ENCODE assay signal across 1 cellular context in the genomic region with DNA sequence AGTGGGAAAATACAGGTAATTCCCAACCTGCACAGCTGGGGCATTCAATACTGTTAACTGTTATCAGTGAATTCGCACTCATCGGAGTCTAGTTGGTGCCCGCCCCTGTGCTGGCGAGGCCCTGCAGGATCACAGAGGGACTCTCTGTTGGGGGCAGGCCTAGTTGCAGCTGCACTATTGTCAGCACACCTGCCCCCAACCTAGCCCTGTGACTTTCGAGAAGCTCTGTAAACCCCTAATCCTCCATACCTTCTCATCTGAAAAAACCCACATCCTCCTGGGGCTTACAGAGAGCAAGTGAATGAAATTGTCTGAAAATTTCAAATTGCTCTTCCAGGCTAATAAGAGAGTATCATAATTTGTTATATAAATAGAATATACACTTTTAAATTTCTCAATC.
TF ChIP-seq lines count a peak whose summit lies in the region.

No MANE protein-coding gene starts in this region.

TF ChIP-seq in GM12878, 131 proteins besides CTCF, POLR2A, EP300 and RAD21 (continued from another document and continues in another):
- TF ChIP-seq, protein P1, sequence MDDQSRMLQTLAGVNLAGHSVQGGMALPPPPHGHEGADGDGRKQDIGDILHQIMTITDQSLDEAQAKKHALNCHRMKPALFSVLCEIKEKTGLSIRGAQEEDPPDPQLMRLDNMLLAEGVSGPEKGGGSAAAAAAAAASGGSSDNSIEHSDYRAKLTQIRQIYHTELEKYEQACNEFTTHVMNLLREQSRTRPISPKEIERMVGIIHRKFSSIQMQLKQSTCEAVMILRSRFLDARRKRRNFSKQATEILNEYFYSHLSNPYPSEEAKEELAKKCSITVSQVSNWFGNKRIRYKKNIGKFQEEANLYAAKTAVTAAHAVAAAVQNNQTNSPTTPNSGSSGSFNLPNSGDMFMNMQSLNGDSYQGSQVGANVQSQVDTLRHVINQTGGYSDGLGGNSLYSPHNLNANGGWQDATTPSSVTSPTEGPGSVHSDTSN (IDR thresholded peaks at IDR 0.05; ENCODE audit: insufficient replicate concordance, low read depth, low read length) = no peak
- TF ChIP-seq SP1 (IDR thresholded peaks at IDR 0.05; ENCODE audit: low read depth, low read length) (no peak), BRCA1 (IDR thresholded peaks at IDR 0.05; ENCODE audit: low read depth, low read length) (no peak), SREBF2 (IDR thresholded peaks at IDR 0.05; ENCODE audit: low read length) (no peak), DPF2 (IDR thresholded peaks at IDR 0.05) (peak; percentile 44; the same call in 1 of the 2 replicates), TARDBP (IDR thresholded peaks at IDR 0.05; ENCODE audit: borderline replicate concordance) (no peak), ATF7 (IDR thresholded peaks at IDR 0.05; ENCODE audit: low read depth) (no peak), STAT3 (IDR thresholded peaks at IDR 0.05; ENCODE audit: low read depth, low read length) (no peak), ZZZ3 (IDR thresholded peaks at IDR 0.05; ENCODE audit: control insufficient read depth, insufficient read length, low read depth) (no peak), ZNF384 (IDR thresholded peaks at IDR 0.05; ENCODE audit: borderline replicate concordance, low read depth, low read length) (no peak), RELA (IDR thresholded peaks at IDR 0.05; ENCODE audit: borderline replicate concordance, partially characterized antibody) (no peak), CBX3 (IDR thresholded peaks at IDR 0.05; ENCODE audit: borderline replicate concordance, low read depth) (no peak), MEF2A (IDR thresholded peaks at IDR 0.05; ENCODE audit: insufficient read depth, low read depth, low read length) (0 out of 2 replicates have a peak, but pooled peaks have one; percentile 40), POLR2AphosphoS5 (IDR thresholded peaks at IDR 0.05; ENCODE audit: low read length) (no peak), ASH2L (IDR thresholded peaks at IDR 0.05; ENCODE audit: borderline replicate concordance, low read depth) (no peak), POLR2AphosphoS2 (IDR thresholded peaks at IDR 0.05; ENCODE audit: low read depth, low read length) (no peak), SRF (IDR thresholded peaks at IDR 0.05; ENCODE audit: low read depth in 2 of 2, low read length in 2 of 2) (0 out of 4 replicates have a peak, but pooled peaks of 1 of the 2 experiments have one; percentile 17), SMARCA5 (IDR thresholded peaks at IDR 0.05) (no peak), IRF4 (IDR thresholded peaks at IDR 0.05; ENCODE audit: low read depth, low read length) (no peak), RBBP5 (conservative IDR thresholded peaks at IDR 0.05) (no peak), CHD2 (IDR thresholded peaks at IDR 0.05; ENCODE audit: borderline replicate concordance, low read depth, low read length) (peak; percentile 81)
- TF ChIP-seq, protein P2, sequence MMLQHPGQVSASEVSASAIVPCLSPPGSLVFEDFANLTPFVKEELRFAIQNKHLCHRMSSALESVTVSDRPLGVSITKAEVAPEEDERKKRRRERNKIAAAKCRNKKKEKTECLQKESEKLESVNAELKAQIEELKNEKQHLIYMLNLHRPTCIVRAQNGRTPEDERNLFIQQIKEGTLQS (IDR thresholded peaks at IDR 0.05; ENCODE audit: borderline replicate concordance, extremely low read depth, low read depth, low read length) = no peak
- TF ChIP-seq, protein P3, sequence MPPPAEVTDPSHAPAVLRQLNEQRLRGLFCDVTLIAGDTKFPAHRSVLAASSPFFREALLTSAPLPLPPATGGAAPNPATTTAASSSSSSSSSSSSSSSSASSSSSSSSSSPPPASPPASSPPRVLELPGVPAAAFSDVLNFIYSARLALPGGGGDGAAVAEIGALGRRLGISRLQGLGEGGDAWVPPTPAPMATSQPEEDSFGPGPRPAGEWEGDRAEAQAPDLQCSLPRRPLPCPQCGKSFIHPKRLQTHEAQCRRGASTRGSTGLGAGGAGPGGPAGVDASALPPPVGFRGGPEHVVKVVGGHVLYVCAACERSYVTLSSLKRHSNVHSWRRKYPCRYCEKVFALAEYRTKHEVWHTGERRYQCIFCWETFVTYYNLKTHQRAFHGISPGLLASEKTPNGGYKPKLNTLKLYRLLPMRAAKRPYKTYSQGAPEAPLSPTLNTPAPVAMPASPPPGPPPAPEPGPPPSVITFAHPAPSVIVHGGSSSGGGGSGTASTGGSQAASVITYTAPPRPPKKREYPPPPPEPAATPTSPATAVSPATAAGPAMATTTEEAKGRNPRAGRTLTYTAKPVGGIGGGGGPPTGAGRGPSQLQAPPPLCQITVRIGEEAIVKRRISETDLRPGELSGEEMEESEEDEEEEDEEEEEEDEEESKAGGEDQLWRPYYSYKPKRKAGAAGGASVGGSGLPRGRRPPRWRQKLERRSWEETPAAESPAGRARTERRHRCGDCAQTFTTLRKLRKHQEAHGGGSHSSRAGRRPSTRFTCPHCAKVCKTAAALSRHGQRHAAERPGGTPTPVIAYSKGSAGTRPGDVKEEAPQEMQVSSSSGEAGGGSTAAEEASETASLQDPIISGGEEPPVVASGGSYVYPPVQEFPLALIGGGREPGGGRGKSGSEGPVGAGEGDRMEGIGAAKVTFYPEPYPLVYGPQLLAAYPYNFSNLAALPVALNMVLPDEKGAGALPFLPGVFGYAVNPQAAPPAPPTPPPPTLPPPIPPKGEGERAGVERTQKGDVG (CRISPR knock-in tag; IDR thresholded peaks at IDR 0.05) = no peak
- TF ChIP-seq, protein P4, sequence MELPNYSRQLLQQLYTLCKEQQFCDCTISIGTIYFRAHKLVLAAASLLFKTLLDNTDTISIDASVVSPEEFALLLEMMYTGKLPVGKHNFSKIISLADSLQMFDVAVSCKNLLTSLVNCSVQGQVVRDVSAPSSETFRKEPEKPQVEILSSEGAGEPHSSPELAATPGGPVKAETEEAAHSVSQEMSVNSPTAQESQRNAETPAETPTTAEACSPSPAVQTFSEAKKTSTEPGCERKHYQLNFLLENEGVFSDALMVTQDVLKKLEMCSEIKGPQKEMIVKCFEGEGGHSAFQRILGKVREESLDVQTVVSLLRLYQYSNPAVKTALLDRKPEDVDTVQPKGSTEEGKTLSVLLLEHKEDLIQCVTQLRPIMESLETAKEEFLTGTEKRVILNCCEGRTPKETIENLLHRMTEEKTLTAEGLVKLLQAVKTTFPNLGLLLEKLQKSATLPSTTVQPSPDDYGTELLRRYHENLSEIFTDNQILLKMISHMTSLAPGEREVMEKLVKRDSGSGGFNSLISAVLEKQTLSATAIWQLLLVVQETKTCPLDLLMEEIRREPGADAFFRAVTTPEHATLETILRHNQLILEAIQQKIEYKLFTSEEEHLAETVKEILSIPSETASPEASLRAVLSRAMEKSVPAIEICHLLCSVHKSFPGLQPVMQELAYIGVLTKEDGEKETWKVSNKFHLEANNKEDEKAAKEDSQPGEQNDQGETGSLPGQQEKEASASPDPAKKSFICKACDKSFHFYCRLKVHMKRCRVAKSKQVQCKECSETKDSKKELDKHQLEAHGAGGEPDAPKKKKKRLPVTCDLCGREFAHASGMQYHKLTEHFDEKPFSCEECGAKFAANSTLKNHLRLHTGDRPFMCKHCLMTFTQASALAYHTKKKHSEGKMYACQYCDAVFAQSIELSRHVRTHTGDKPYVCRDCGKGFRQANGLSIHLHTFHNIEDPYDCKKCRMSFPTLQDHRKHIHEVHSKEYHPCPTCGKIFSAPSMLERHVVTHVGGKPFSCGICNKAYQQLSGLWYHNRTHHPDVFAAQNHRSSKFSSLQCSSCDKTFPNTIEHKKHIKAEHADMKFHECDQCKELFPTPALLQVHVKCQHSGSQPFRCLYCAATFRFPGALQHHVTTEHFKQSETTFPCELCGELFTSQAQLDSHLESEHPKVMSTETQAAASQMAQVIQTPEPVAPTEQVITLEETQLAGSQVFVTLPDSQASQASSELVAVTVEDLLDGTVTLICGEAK (IDR thresholded peaks at IDR 0.05; ENCODE audit: borderline replicate concordance) = no peak
- TF ChIP-seq, protein P5, sequence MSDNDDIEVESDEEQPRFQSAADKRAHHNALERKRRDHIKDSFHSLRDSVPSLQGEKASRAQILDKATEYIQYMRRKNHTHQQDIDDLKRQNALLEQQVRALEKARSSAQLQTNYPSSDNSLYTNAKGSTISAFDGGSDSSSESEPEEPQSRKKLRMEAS (IDR thresholded peaks at IDR 0.05; ENCODE audit: low read depth, low read length) = no peak
- TF ChIP-seq, protein P6, sequence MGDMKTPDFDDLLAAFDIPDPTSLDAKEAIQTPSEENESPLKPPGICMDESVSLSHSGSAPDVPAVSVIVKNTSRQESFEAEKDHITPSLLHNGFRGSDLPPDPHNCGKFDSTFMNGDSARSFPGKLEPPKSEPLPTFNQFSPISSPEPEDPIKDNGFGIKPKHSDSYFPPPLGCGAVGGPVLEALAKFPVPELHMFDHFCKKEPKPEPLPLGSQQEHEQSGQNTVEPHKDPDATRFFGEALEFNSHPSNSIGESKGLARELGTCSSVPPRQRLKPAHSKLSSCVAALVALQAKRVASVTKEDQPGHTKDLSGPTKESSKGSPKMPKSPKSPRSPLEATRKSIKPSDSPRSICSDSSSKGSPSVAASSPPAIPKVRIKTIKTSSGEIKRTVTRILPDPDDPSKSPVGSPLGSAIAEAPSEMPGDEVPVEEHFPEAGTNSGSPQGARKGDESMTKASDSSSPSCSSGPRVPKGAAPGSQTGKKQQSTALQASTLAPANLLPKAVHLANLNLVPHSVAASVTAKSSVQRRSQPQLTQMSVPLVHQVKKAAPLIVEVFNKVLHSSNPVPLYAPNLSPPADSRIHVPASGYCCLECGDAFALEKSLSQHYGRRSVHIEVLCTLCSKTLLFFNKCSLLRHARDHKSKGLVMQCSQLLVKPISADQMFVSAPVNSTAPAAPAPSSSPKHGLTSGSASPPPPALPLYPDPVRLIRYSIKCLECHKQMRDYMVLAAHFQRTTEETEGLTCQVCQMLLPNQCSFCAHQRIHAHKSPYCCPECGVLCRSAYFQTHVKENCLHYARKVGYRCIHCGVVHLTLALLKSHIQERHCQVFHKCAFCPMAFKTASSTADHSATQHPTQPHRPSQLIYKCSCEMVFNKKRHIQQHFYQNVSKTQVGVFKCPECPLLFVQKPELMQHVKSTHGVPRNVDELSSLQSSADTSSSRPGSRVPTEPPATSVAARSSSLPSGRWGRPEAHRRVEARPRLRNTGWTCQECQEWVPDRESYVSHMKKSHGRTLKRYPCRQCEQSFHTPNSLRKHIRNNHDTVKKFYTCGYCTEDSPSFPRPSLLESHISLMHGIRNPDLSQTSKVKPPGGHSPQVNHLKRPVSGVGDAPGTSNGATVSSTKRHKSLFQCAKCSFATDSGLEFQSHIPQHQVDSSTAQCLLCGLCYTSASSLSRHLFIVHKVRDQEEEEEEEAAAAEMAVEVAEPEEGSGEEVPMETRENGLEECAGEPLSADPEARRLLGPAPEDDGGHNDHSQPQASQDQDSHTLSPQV (IDR thresholded peaks at IDR 0.05) = no peak
- TF ChIP-seq, protein P7, sequence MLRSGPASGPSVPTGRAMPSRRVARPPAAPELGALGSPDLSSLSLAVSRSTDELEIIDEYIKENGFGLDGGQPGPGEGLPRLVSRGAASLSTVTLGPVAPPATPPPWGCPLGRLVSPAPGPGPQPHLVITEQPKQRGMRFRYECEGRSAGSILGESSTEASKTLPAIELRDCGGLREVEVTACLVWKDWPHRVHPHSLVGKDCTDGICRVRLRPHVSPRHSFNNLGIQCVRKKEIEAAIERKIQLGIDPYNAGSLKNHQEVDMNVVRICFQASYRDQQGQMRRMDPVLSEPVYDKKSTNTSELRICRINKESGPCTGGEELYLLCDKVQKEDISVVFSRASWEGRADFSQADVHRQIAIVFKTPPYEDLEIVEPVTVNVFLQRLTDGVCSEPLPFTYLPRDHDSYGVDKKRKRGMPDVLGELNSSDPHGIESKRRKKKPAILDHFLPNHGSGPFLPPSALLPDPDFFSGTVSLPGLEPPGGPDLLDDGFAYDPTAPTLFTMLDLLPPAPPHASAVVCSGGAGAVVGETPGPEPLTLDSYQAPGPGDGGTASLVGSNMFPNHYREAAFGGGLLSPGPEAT (IDR thresholded peaks at IDR 0.05; ENCODE audit: low read depth) = peak; percentile 63; the same call in 1 of the 2 replicates
- TF ChIP-seq, protein P8, sequence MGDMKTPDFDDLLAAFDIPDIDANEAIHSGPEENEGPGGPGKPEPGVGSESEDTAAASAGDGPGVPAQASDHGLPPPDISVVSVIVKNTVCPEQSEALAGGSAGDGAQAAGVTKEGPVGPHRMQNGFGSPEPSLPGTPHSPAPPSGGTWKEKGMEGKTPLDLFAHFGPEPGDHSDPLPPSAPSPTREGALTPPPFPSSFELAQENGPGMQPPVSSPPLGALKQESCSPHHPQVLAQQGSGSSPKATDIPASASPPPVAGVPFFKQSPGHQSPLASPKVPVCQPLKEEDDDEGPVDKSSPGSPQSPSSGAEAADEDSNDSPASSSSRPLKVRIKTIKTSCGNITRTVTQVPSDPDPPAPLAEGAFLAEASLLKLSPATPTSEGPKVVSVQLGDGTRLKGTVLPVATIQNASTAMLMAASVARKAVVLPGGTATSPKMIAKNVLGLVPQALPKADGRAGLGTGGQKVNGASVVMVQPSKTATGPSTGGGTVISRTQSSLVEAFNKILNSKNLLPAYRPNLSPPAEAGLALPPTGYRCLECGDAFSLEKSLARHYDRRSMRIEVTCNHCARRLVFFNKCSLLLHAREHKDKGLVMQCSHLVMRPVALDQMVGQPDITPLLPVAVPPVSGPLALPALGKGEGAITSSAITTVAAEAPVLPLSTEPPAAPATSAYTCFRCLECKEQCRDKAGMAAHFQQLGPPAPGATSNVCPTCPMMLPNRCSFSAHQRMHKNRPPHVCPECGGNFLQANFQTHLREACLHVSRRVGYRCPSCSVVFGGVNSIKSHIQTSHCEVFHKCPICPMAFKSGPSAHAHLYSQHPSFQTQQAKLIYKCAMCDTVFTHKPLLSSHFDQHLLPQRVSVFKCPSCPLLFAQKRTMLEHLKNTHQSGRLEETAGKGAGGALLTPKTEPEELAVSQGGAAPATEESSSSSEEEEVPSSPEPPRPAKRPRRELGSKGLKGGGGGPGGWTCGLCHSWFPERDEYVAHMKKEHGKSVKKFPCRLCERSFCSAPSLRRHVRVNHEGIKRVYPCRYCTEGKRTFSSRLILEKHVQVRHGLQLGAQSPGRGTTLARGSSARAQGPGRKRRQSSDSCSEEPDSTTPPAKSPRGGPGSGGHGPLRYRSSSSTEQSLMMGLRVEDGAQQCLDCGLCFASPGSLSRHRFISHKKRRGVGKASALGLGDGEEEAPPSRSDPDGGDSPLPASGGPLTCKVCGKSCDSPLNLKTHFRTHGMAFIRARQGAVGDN (IDR thresholded peaks at IDR 0.05) = peak; percentile 74
- TF ChIP-seq, protein P9, sequence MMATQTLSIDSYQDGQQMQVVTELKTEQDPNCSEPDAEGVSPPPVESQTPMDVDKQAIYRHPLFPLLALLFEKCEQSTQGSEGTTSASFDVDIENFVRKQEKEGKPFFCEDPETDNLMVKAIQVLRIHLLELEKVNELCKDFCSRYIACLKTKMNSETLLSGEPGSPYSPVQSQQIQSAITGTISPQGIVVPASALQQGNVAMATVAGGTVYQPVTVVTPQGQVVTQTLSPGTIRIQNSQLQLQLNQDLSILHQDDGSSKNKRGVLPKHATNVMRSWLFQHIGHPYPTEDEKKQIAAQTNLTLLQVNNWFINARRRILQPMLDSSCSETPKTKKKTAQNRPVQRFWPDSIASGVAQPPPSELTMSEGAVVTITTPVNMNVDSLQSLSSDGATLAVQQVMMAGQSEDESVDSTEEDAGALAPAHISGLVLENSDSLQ (IDR thresholded peaks at IDR 0.05) = no peak
